In the genomic region with DNA sequence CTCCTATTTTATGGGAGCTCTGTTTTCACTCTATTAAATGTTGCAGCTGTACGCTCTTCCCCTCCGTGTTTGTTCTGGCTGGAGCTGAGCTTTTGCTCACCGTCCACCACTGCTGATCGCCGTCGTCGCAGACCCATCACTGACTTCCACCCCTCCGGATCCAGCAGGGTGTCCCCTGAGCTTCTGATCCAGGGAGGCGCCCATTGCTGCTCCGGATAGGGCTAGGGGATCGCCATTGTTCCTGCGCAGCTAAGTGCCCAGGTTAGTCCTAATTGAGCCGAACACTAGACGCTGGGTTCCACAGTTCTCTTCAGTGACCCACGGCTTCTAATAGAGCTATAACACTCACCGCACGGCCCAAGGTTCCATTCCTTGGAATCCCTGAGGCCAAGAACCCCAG, we compare ENCODE assay signal across 19 cellular contexts.
"Had no signal": no experiment of that assay in that cellular context is flagged by ENCODE, and none has a peak within 500 bp of the region (broad histone marks: within the 10 kb centered on the region; RNA-seq: fewer than 3 reads in every experiment).

No MANE protein-coding gene starts in this region.

- H3K27me3 Mint-ChIP-seq: activated B cell treated with CpG ODN at 0.5 μM for 24 hours; activated CD4-positive, alpha-beta T cell treated with anti-CD3 and anti-CD28 coated beads, Interleukin-2, amount 10 ng/mL, durations not matched to agents 7 days and 5 days; activated T-helper 17 cell treated with anti-CD3 and anti-CD28 coated beads, Interleukin-2, amount 50 U/mL, for 72 hours; memory B cell had no signal

- H3K36me3 ChIP-seq: cardiac muscle cell, heart left ventricle, left lung, ovary, sigmoid colon had no signal

- FAIRE-seq: colon, endothelial cell of umbilical vein, TTC549 had no signal

- H3K27ac ChIP-seq: cardiac muscle cell, heart left ventricle, left lung, ovary, sigmoid colon had no signal

- H3K4me3 ChIP-seq: cardiac muscle cell, heart left ventricle, left lung, ovary, sigmoid colon had no signal

- DNase-seq: activated B cell treated with CpG ODN at 0.5 μM for 24 hours; activated CD4-positive, alpha-beta T cell treated with anti-CD3 and anti-CD28 coated beads, Interleukin-2, amount 10 ng/mL, durations not matched to agents 7 days and 5 days; activated CD8-positive, alpha-beta memory T cell treated with anti-CD3 and anti-CD28 coated beads for 24 hours; activated naive CD4-positive, alpha-beta T cell treated with anti-CD3 and anti-CD28 coated beads for 36 hours; foreskin melanocyte; heart left ventricle; islet precursor cell; ovary; sigmoid colon; stimulated activated CD4-positive, alpha-beta T cell treated with anti-CD3 and anti-CD28 coated beads, Interleukin-2, amount 100 ng/mL, for 48 hours; stimulated activated naive CD4-positive, alpha-beta T cell treated with Interleukin-2 at 50 U/mL for 16 hours had no signal

- H3K9me3 Mint-ChIP-seq: nephron had no signal

- H3K9me3 ChIP-seq: heart left ventricle, left lung, ovary, sigmoid colon had no signal

- H3K27ac Mint-ChIP-seq: activated B cell treated with CpG ODN at 0.5 μM for 24 hours; activated CD4-positive, alpha-beta T cell treated with anti-CD3 and anti-CD28 coated beads, Interleukin-2, amount 10 ng/mL, durations not matched to agents 7 days and 5 days; activated naive CD4-positive, alpha-beta T cell treated with anti-CD3 and anti-CD28 coated beads for 36 hours; activated T-helper 17 cell treated with anti-CD3 and anti-CD28 coated beads, Interleukin-2, amount 50 U/mL, for 72 hours; memory B cell had no signal

- H3K4me1 Mint-ChIP-seq: activated B cell treated with CpG ODN at 0.5 μM for 24 hours; activated CD4-positive, alpha-beta T cell treated with anti-CD3 and anti-CD28 coated beads, Interleukin-2, amount 10 ng/mL, durations not matched to agents 7 days and 5 days; activated T-helper 17 cell treated with anti-CD3 and anti-CD28 coated beads, Interleukin-2, amount 50 U/mL, for 72 hours; memory B cell had no signal

- H3K36me3 Mint-ChIP-seq: memory B cell had no signal

- H3K4me1 ChIP-seq: heart left ventricle, left lung, sigmoid colon had no signal

- H3K27me3 ChIP-seq: cardiac muscle cell, heart left ventricle, left lung, ovary, sigmoid colon had no signal

- H3K4me3 Mint-ChIP-seq: activated B cell treated with CpG ODN at 0.5 μM for 24 hours; activated CD4-positive, alpha-beta T cell treated with anti-CD3 and anti-CD28 coated beads, Interleukin-2, amount 10 ng/mL, durations not matched to agents 7 days and 5 days; activated naive CD4-positive, alpha-beta T cell treated with anti-CD3 and anti-CD28 coated beads for 36 hours; activated T-helper 17 cell treated with anti-CD3 and anti-CD28 coated beads, Interleukin-2, amount 50 U/mL, for 72 hours; memory B cell; nephron had no signal
